1 cellular context compared by ENCODE assay signal in genomic region chr16:82755570-82756282, GRCh38.
TF ChIP-seq lines count a peak whose summit lies in the region.

No MANE protein-coding gene starts in this region.

TF ChIP-seq in K562, 482 proteins besides CTCF, POLR2A, EP300 and RAD21 (continued from another document):
- TF ChIP-seq, protein P1, sequence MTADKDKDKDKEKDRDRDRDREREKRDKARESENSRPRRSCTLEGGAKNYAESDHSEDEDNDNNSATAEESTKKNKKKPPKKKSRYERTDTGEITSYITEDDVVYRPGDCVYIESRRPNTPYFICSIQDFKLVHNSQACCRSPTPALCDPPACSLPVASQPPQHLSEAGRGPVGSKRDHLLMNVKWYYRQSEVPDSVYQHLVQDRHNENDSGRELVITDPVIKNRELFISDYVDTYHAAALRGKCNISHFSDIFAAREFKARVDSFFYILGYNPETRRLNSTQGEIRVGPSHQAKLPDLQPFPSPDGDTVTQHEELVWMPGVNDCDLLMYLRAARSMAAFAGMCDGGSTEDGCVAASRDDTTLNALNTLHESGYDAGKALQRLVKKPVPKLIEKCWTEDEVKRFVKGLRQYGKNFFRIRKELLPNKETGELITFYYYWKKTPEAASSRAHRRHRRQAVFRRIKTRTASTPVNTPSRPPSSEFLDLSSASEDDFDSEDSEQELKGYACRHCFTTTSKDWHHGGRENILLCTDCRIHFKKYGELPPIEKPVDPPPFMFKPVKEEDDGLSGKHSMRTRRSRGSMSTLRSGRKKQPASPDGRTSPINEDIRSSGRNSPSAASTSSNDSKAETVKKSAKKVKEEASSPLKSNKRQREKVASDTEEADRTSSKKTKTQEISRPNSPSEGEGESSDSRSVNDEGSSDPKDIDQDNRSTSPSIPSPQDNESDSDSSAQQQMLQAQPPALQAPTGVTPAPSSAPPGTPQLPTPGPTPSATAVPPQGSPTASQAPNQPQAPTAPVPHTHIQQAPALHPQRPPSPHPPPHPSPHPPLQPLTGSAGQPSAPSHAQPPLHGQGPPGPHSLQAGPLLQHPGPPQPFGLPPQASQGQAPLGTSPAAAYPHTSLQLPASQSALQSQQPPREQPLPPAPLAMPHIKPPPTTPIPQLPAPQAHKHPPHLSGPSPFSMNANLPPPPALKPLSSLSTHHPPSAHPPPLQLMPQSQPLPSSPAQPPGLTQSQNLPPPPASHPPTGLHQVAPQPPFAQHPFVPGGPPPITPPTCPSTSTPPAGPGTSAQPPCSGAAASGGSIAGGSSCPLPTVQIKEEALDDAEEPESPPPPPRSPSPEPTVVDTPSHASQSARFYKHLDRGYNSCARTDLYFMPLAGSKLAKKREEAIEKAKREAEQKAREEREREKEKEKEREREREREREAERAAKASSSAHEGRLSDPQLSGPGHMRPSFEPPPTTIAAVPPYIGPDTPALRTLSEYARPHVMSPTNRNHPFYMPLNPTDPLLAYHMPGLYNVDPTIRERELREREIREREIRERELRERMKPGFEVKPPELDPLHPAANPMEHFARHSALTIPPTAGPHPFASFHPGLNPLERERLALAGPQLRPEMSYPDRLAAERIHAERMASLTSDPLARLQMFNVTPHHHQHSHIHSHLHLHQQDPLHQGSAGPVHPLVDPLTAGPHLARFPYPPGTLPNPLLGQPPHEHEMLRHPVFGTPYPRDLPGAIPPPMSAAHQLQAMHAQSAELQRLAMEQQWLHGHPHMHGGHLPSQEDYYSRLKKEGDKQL (CRISPR knock-in tag; IDR thresholded peaks at IDR 0.05; ENCODE audit: borderline replicate concordance), result no peak
- TF ChIP-seq, protein P2, sequence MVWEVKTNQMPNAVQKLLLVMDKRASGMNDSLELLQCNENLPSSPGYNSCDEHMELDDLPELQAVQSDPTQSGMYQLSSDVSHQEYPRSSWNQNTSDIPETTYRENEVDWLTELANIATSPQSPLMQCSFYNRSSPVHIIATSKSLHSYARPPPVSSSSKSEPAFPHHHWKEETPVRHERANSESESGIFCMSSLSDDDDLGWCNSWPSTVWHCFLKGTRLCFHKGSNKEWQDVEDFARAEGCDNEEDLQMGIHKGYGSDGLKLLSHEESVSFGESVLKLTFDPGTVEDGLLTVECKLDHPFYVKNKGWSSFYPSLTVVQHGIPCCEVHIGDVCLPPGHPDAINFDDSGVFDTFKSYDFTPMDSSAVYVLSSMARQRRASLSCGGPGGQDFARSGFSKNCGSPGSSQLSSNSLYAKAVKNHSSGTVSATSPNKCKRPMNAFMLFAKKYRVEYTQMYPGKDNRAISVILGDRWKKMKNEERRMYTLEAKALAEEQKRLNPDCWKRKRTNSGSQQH (CRISPR knock-in tag; IDR thresholded peaks at IDR 0.05), result no peak
- TF ChIP-seq CHD7 (IDR thresholded peaks at IDR 0.05; ENCODE audit: low read depth, low read length) (no peak), GABPB2 (CRISPR knock-in tag; conservative IDR thresholded peaks at IDR 0.05) (no peak)
